In genomic region chr12:843609-844008, GRCh38 we compare ENCODE assay signal across 23 cellular contexts.
DNase-seq lines count a peak whose midpoint lies in the region; ATAC-seq and TF ChIP-seq lines count a peak whose summit lies in the region.
"Had no signal": no experiment of that assay in that cellular context is flagged by ENCODE, and none has a peak within 500 bp of the region (broad histone marks: within the 10 kb centered on the region; RNA-seq: fewer than 3 reads in every experiment).

No MANE protein-coding gene starts in this region.

- in situ Hi-C loops in HAP-1 (cut with MboI; ENCODE audit: low sequenced_read_pairs) = no loop called here

- H3K36me3 ChIP-seq in HAP-1 (replicated peaks) (no peaks in the 10 kb centered on the region), RWPE2 (ENCODE audit: low read depth) (peaks cover 32% of the 10 kb centered on the region), heart right ventricle (peaks cover 0 to 46% (median 0%) of the 10 kb centered on the region in 9 donors), SJCRH30 (peaks cover 42% of the 10 kb centered on the region)

- intact Hi-C loops in heart right ventricle (cut with DNase I) = no loop called here

- no peak overlapping the region for H3K4me3 ChIP-seq in AG04449 (ENCODE audit: low read depth, low read length)
- no peak overlapping the region for H3K4me3 ChIP-seq in HAP-1
- no peak overlapping the region for H3K4me3 ChIP-seq in RWPE2 (ENCODE audit: severe bottlenecking)
- H3K4me3 ChIP-seq in fibroblast of mammary gland (ENCODE audit: control insufficient read depth, low read depth, low read length) = no peak overlapping the region
- H3K4me3 ChIP-seq in heart right ventricle = no peak overlapping the region
- H3K4me3 ChIP-seq in SJCRH30 = no peak overlapping the region
- H3K4me3 ChIP-seq: smooth muscle cell had no signal

- POLR2A ChIA-PET in AG04449 (lab: Yijun Ruan, JAX) = no interaction called here

- H3K27ac ChIP-seq in RWPE2 (ENCODE audit: poor library complexity, severe bottlenecking) (no peak overlapping the region), heart right ventricle (no peak overlapping the region), SJCRH30 (no peak overlapping the region)
- H3K27ac ChIP-seq: parathyroid adenoma had no signal

- H3K4me1 ChIP-seq in HAP-1 (peaks cover 6% of the 10 kb centered on the region), RWPE2 (ENCODE audit: insufficient read depth, poor library complexity, severe bottlenecking) (peaks cover 25% of the 10 kb centered on the region), heart right ventricle (peaks cover 0 to 31% (median 15%) of the 10 kb centered on the region in 9 donors), SJCRH30 (no peaks in the 10 kb centered on the region)
- H3K4me1 ChIP-seq: parathyroid adenoma had no signal

- CTCF ChIA-PET in AG04449 (lab: Yijun Ruan, JAX) = interaction anchor here (5.0 to 5.9 kb wide), 2 partner anchors 27 kb away, joined by 35 to 37 read pairs; no protein-coding TSS in a partner anchor

- H3K27me3 ChIP-seq in HAP-1 (ENCODE audit: low read depth) (no peaks in the 10 kb centered on the region), RWPE2 (ENCODE audit: insufficient read depth, poor library complexity, severe bottlenecking) (no peaks in the 10 kb centered on the region), heart right ventricle (no peaks in the 10 kb centered on the region), SJCRH30 (no peaks in the 10 kb centered on the region)

- DNase-seq in AG04449 (ENCODE audit: low read depth, low spot score) = peak; percentile 29
- DNase-seq in HAP-1 (ENCODE audit: low spot score in 2 of 2) = peak; percentile 70 to 84
- DNase-seq in RWPE2 (ENCODE audit: low spot score) = no peak
- peak; percentile 28 for DNase-seq in fibroblast of mammary gland (ENCODE audit: low read depth)
- no peak for DNase-seq in heart right ventricle
- no peak for DNase-seq in NCI-H1105 (lab: John Stamatoyannopoulos, UW)
- DNase-seq in SJCRH30 = no peak
- DNase-seq: activated CD4-positive, CD25-positive, alpha-beta regulatory T cell; activated naive CD8-positive, alpha-beta T cell treated with anti-CD3 and anti-CD28 coated beads, Interleukin-2, amount 50 U/mL, for 24 hours; AML-193; COR-L47; effector memory CD4-positive, alpha-beta T cell; hippocampal formation; kidney; natural killer cell; NCI-H187 treated with DMSO at 0.1 percent for 48 hours; NCI-H446 treated with DMSO at 0.1 percent for 48 hours; SHP77; stimulated activated CD8-positive, alpha-beta memory T cell treated with anti-CD3 and anti-CD28 coated beads, Interleukin-4, amount 100 ng/mL, for 48 hours; T-helper 2 cell had no signal

- no peak for TF ChIP-seq CTCF in AG04449 (IDR thresholded peaks at IDR 0.05; ENCODE audit: insufficient read depth, low read length, missing control alignments)
- TF ChIP-seq CTCF in RWPE2 (IDR thresholded peaks at IDR 0.05; ENCODE audit: poor library complexity, severe bottlenecking) = no peak
- TF ChIP-seq CTCF in fibroblast of mammary gland (conservative IDR thresholded peaks at IDR 0.05; ENCODE audit: control insufficient read depth, insufficient read depth, low read depth, low read length) = no peak
- TF ChIP-seq CTCF in heart right ventricle (IDR thresholded peaks at IDR 0.05) = no peak

- H3K9me3 ChIP-seq in HAP-1 = no peaks in the 10 kb centered on the region
- no peaks in the 10 kb centered on the region for H3K9me3 ChIP-seq in RWPE2 (ENCODE audit: severe bottlenecking)
- H3K9me3 ChIP-seq in heart right ventricle = no peaks in the 10 kb centered on the region
- H3K9me3 ChIP-seq in SJCRH30 (replicated peaks) = no peaks in the 10 kb centered on the region

- peak; percentile 85 for ATAC-seq in RWPE2 (ENCODE audit: low read depth)
- no peak for ATAC-seq in heart right ventricle
- ATAC-seq in GM18873 (IDR thresholded peaks at IDR 0.05; ENCODE audit: low FRiP score, unreplicated experiment) = no peak
- ATAC-seq: activated naive CD8-positive, alpha-beta T cell treated with anti-CD3 and anti-CD28 coated beads, Interleukin-2, amount 50 U/mL, for 24 hours; natural killer cell had no signal

Comparison
In these comparisons a context has a peak if more than half of its experiments do, and no peak if none do; other contexts are left out.
1. DNase-seq: peak in AG04449 (single experiment), HAP-1 (2 of 2) and fibroblast of mammary gland (single experiment); none in RWPE2 (single experiment), heart right ventricle (0 of 2), NCI-H1105 (single experiment) and SJCRH30 (0 of 2).